Comparison of ENCODE assay signal across 1 cellular context in genomic region chr3:45011756-45012441, GRCh38.
TF ChIP-seq lines count a peak whose summit lies in the region.

No MANE protein-coding gene starts in this region.

TF ChIP-seq in HepG2, 621 proteins besides CTCF, POLR2A, EP300 and RAD21 (continued from another document):
- no peak for TF ChIP-seq TERF1 (CRISPR knock-in tag; IDR thresholded peaks at IDR 0.05)
- no peak for TF ChIP-seq MYC (CRISPR knock-in tag; IDR thresholded peaks at IDR 0.05; ENCODE audit: borderline replicate concordance)
- no peak for TF ChIP-seq SNAPC2 (CRISPR knock-in tag; IDR thresholded peaks at IDR 0.05)
- TF ChIP-seq THYN1 (CRISPR knock-in tag; IDR thresholded peaks at IDR 0.05; ENCODE audit: borderline replicate concordance, low read depth): no peak
